In genomic region chr14:38107216-38107631, GRCh38 we compare ENCODE assay signal across 17 cellular contexts.
DNase-seq lines count a peak whose midpoint lies in the region; ATAC-seq and TF ChIP-seq lines count a peak whose summit lies in the region.
"Had no signal": no experiment of that assay in that cellular context is flagged by ENCODE, and none has a peak within 500 bp of the region (broad histone marks: within the 10 kb centered on the region; RNA-seq: fewer than 3 reads in every experiment).

No MANE protein-coding gene starts in this region.

- H3K27me3 Mint-ChIP-seq in neural progenitor cell (ENCODE audit: insufficient read depth, low read depth) (peaks cover 2% of the 10 kb centered on the region), osteocyte (ENCODE audit: unreplicated experiment) (no peaks in the 10 kb centered on the region)

- H2AFZ ChIP-seq in OCI-LY3 (ENCODE audit: low read depth, low read length) (no peak overlapping the region), neural progenitor cell (replicated peaks) (no peak overlapping the region)
- H2AFZ ChIP-seq: hepatocyte had no signal

- intact Hi-C loops in gastrocnemius medialis (cut with DNase I; ENCODE audit: low total_unique reads) = no loop called here

- H4K20me1 ChIP-seq in OCI-LY3 (ENCODE audit: insufficient read depth, low read length) (no peaks in the 10 kb centered on the region), neural progenitor cell (ENCODE audit: low read depth) (no peaks in the 10 kb centered on the region)

- H3K4me1 ChIP-seq in OCI-LY3 (ENCODE audit: low read length) = peaks cover 11% of the 10 kb centered on the region
- no peaks in the 10 kb centered on the region for H3K4me1 ChIP-seq in gastrocnemius medialis
- no peaks in the 10 kb centered on the region for H3K4me1 ChIP-seq in neural progenitor cell
- H3K4me1 ChIP-seq: SJCRH30 had no signal

- peak overlapping the region; percentile 10; the same call in 1 of the 2 replicates for H3K4me2 ChIP-seq in OCI-LY3 (ENCODE audit: low read length)
- no peak overlapping the region for H3K4me2 ChIP-seq in neural progenitor cell
- H3K4me2 ChIP-seq: hepatocyte had no signal

- H3F3A ChIP-seq in neural progenitor cell (ENCODE audit: low read depth) = no peaks in the 10 kb centered on the region

- H3K27me3 ChIP-seq in OCI-LY3 (ENCODE audit: low read depth, low read length) (no peaks in the 10 kb centered on the region), gastrocnemius medialis (no peaks in the 10 kb centered on the region), neural progenitor cell (no peaks in the 10 kb centered on the region)
- H3K27me3 ChIP-seq: hepatocyte, SJCRH30 had no signal

- H3K9me3 Mint-ChIP-seq in neural progenitor cell = peaks cover 4% of the 10 kb centered on the region
- peaks cover 28% of the 10 kb centered on the region for H3K9me3 Mint-ChIP-seq in osteocyte (ENCODE audit: unreplicated experiment)

- in situ Hi-C loops in gastrocnemius medialis (cut with MboI; ENCODE audit: low sequenced_read_pairs in 4 of 4) = no loop called here

- H3K27ac ChIP-seq in OCI-LY3 (ENCODE audit: low read length) (no peak overlapping the region), gastrocnemius medialis (no peak overlapping the region), neural progenitor cell (no peak overlapping the region)
- H3K27ac ChIP-seq: hepatocyte, SJCRH30 had no signal

- no peak overlapping the region for H3K9ac ChIP-seq in OCI-LY3 (ENCODE audit: low read length)
- H3K9ac ChIP-seq in neural progenitor cell = no peak overlapping the region

- no peak overlapping the region for H3K4me3 Mint-ChIP-seq in neural progenitor cell
- H3K4me3 Mint-ChIP-seq in osteocyte (ENCODE audit: unreplicated experiment) = no peak overlapping the region
- H3K4me3 Mint-ChIP-seq: nephron progenitor cell, WTC11 had no signal

- peak; percentile 11 for DNase-seq in stimulated activated CD4-positive, alpha-beta T cell treated with anti-CD3 and anti-CD28 coated beads, Interleukin-4, amount 100 ng/mL, for 24 hours
- no peak for DNase-seq in stimulated activated CD4-positive, alpha-beta T cell treated with anti-CD3 and anti-CD28 coated beads, Interleukin-4, amount 100 ng/mL, for 4 hours
- DNase-seq in gastrocnemius medialis (no peak), neural progenitor cell (ENCODE audit: low spot score) (no peak), osteocyte (ENCODE audit: extremely low spot score, unreplicated experiment) (no peak)
- DNase-seq: caudate nucleus, H7, left ventricle myocardium superior, NCI-H1092, NCI-H526, nephron progenitor cell, SJCRH30 had no signal

- H3K9me3 ChIP-seq in OCI-LY3 (ENCODE audit: insufficient read depth, low read length) = no peaks in the 10 kb centered on the region
- H3K9me3 ChIP-seq in gastrocnemius medialis = no peaks in the 10 kb centered on the region
- H3K9me3 ChIP-seq in neural progenitor cell (ENCODE audit: low read depth) = no peaks in the 10 kb centered on the region
- H3K9me3 ChIP-seq: SJCRH30 had no signal

- H3K27ac Mint-ChIP-seq in neural progenitor cell (no peak overlapping the region), osteocyte (ENCODE audit: unreplicated experiment) (no peak overlapping the region)
- H3K27ac Mint-ChIP-seq: nephron progenitor cell, WTC11 had no signal

- no peak overlapping the region; the same call in 1 of the 2 replicates for H3K4me3 ChIP-seq in OCI-LY3 (ENCODE audit: low read length)
- no peak overlapping the region for H3K4me3 ChIP-seq in gastrocnemius medialis
- H3K4me3 ChIP-seq in neural progenitor cell = no peak overlapping the region
- H3K4me3 ChIP-seq: hepatocyte, SJCRH30 had no signal

- H3K36me3 Mint-ChIP-seq in neural progenitor cell (no peaks in the 10 kb centered on the region), osteocyte (ENCODE audit: unreplicated experiment) (no peaks in the 10 kb centered on the region)

- H3K36me3 ChIP-seq in OCI-LY3 (replicated peaks; ENCODE audit: low read depth, low read length) (no peaks in the 10 kb centered on the region), gastrocnemius medialis (no peaks in the 10 kb centered on the region), neural progenitor cell (no peaks in the 10 kb centered on the region)
- H3K36me3 ChIP-seq: SJCRH30 had no signal

- ATAC-seq in HG02798 (IDR thresholded peaks at IDR 0.05; ENCODE audit: poor library complexity, unreplicated experiment) = peak; percentile 68
- no peak for ATAC-seq in HG03521 (IDR thresholded peaks at IDR 0.05; ENCODE audit: unreplicated experiment)
- ATAC-seq in gastrocnemius medialis = no peak
- ATAC-seq: left ventricle myocardium superior, WTC11 had no signal

- no peaks in the 10 kb centered on the region for H3K79me2 ChIP-seq in OCI-LY3 (ENCODE audit: low read length)
- H3K79me2 ChIP-seq in neural progenitor cell (ENCODE audit: low read depth) = no peaks in the 10 kb centered on the region
- H3K79me2 ChIP-seq: hepatocyte had no signal

- TF ChIP-seq CTCF in OCI-LY3 (IDR thresholded peaks at IDR 0.05; ENCODE audit: low read depth, low read length) (no peak), gastrocnemius medialis (IDR thresholded peaks at IDR 0.05 in 4 of 5, conservative IDR thresholded peaks at IDR 0.05 in 1 of 5) (no peak), neural progenitor cell (IDR thresholded peaks at IDR 0.05) (no peak), osteocyte (IDR thresholded peaks at IDR 0.05) (no peak)

- no peak for TF ChIP-seq POLR2A in gastrocnemius medialis (IDR thresholded peaks at IDR 0.05)

- H3K4me1 Mint-ChIP-seq in neural progenitor cell = no peaks in the 10 kb centered on the region
- no peaks in the 10 kb centered on the region for H3K4me1 Mint-ChIP-seq in osteocyte (ENCODE audit: unreplicated experiment)
- H3K4me1 Mint-ChIP-seq: nephron progenitor cell, WTC11 had no signal
